ENCODE assay signal across 8 cellular contexts in genomic region chr16:89860747-89861304, GRCh38. TPM values are rescaled to one million over a fixed set of nuclear protein-coding genes. Genes with fewer than 3 reads are reported as not detected.
DNase-seq lines count a peak whose midpoint lies in the region; ATAC-seq and TF ChIP-seq lines count a peak whose summit lies in the region.

No MANE protein-coding gene starts in this region.

- intact Hi-C loops in adrenal gland (cut with DNase I): loop anchor here (5.0 to 10.0 kb wide), 3 partner anchors 109 to 156 kb away; partner anchors contain the start of gene SPATA2L (in 1 of the 2)

- H3K9me3 Mint-ChIP-seq in T-helper 2 cell treated with Interferon-gamma antibody and Interleukin-4, amounts not matched to agents 5 μg/mL and 100 μg/mL, for 36 hours: no peaks in the 10 kb centered on the region

- in situ Hi-C loops in KBM-7 (cut with MboI; ENCODE audit: low pct_unique_long_range_greater_than_20kb, low sequenced_read_pairs): no loop called here

- no peak for TF ChIP-seq POLR2A in adrenal gland (IDR thresholded peaks at IDR 0.05)

- peaks cover 2% of the 10 kb centered on the region for H3K36me3 Mint-ChIP-seq in T-helper 2 cell treated with Interferon-gamma antibody and Interleukin-4, amounts not matched to agents 5 μg/mL and 100 μg/mL, for 36 hours (ENCODE audit: low read depth)

- H3K4me1 ChIP-seq in adrenal gland (replicated peaks in 1 of 2): peaks cover 6 to 12% of the 10 kb centered on the region in 2 donors

- H3K4me1 Mint-ChIP-seq in T-helper 2 cell treated with Interferon-gamma antibody and Interleukin-4, amounts not matched to agents 5 μg/mL and 100 μg/mL, for 36 hours (ENCODE audit: low read depth): peaks cover 32% of the 10 kb centered on the region

- no peak overlapping the region for H3K4me3 ChIP-seq in adrenal gland

- no peak for ATAC-seq in GM18870 (IDR thresholded peaks at IDR 0.05; ENCODE audit: unreplicated experiment)
- no peak for ATAC-seq in GM19023 (IDR thresholded peaks at IDR 0.05; ENCODE audit: unreplicated experiment)

- peak; percentile 58 for DNase-seq in EH (ENCODE audit: low read depth)
- DNase-seq in KBM-7: peak; percentile 76
- DNase-seq in T-helper 2 cell treated with Interferon-gamma antibody and Interleukin-4, amounts not matched to agents 5 μg/mL and 100 μg/mL, for 36 hours (ENCODE audit: low spot score): peak; percentile 71
- DNase-seq in adrenal gland: peak; percentile 46 to 83 (median 63)
- peak in 34 of 51 donors; percentile 3 to 69 (median 20) for DNase-seq in hypothalamus (lab: John Stamatoyannopoulos, UW)
- DNase-seq in stimulated activated CD4-positive, alpha-beta T cell treated with anti-CD3 and anti-CD28 coated beads, Interleukin-1b, Interleukin-23, amount 100 ng/mL, for 1 hour (ENCODE audit: low read depth in 2 of 2): peak; percentile 48 to 63

- H3K36me3 ChIP-seq in adrenal gland (replicated peaks in 1 of 2): no peaks in the 10 kb centered on the region

- no peaks in the 10 kb centered on the region for H3K27me3 ChIP-seq in adrenal gland

- peak overlapping the region; percentile 6 for H3K27ac Mint-ChIP-seq in T-helper 2 cell treated with Interferon-gamma antibody and Interleukin-4, amounts not matched to agents 5 μg/mL and 100 μg/mL, for 36 hours

- peak overlapping the region; percentile 2 for H3K4me3 Mint-ChIP-seq in T-helper 2 cell treated with Interferon-gamma antibody and Interleukin-4, amounts not matched to agents 5 μg/mL and 100 μg/mL, for 36 hours

- no peaks in the 10 kb centered on the region for H3K27me3 Mint-ChIP-seq in T-helper 2 cell treated with Interferon-gamma antibody and Interleukin-4, amounts not matched to agents 5 μg/mL and 100 μg/mL, for 36 hours (ENCODE audit: low read depth)

- TF ChIP-seq CTCF in adrenal gland (IDR thresholded peaks at IDR 0.05): peak; percentile 90 to 97 (median 94)

- 0 to 28% (median 21%) methylated on average over 6 to 28 of the region's 28 CpGs for WGBS in adrenal gland, 4 donors

- H3K27ac ChIP-seq in adrenal gland: no peak overlapping the region

- no peaks in the 10 kb centered on the region for H3K9me3 ChIP-seq in adrenal gland (replicated peaks in 1 of 3)

RNA-seq across cellular contexts. Expression of gene TCF25, which starts 12.6 kb away (rescaled TPM):
- 100 to 1,000 TPM; 177 to 237 (median 207) TPM for total RNA-seq in adrenal gland
- polyA plus RNA-seq in adrenal gland: 100 to 1,000 TPM; 215 to 438 (median 253) TPM

RNA-seq across cellular contexts. Expression of gene SPIRE2, which starts 32.6 kb away (rescaled TPM):
- total RNA-seq in adrenal gland: 10 to 100 TPM in 1 of 8 donors, 1 to 10 TPM in 7; 2.8 to 14.4 (median 4.4) TPM
- 10 to 100 TPM in 1 of 3 donors, 1 to 10 TPM in 2; 2.8 to 14.2 (median 7.8) TPM for polyA plus RNA-seq in adrenal gland

RNA-seq across cellular contexts. Expression of gene FANCA, which starts 44.4 kb away (rescaled TPM):
- 1 to 10 TPM; 1.6 to 9.7 (median 3.1) TPM for total RNA-seq in adrenal gland
- 1 to 10 TPM; 2.3 to 7.8 (median 4.7) TPM for polyA plus RNA-seq in adrenal gland

RNA-seq across cellular contexts. Expression of gene MC1R, which starts 57.8 kb away (rescaled TPM):
- 1 to 10 TPM in 7 of 8 donors, under 1 TPM in 1; 0.72 to 8.2 (median 5.7) TPM for total RNA-seq in adrenal gland
- 10 to 100 TPM in 2 of 3 donors, under 1 TPM in 1; 0.55 to 20.4 (median 10.0) TPM for polyA plus RNA-seq in adrenal gland

Comparison
In these comparisons a context has a peak if more than half of its experiments do, and no peak if none do; other contexts are left out.
1. DNase-seq: peak in every context shown above with its lines; median percentile 76 in KBM-7; 71 in T-helper 2 cell treated with Interferon-gamma antibody and Interleukin-4, amounts not matched to agents 5 μg/mL and 100 μg/mL, for 36 hours; 63 in adrenal gland; 58 in EH; 56 in stimulated activated CD4-positive, alpha-beta T cell treated with anti-CD3 and anti-CD28 coated beads, Interleukin-1b, Interleukin-23, amount 100 ng/mL, for 1 hour; 20 in hypothalamus.